ENCODE assay signal across 11 cellular contexts in genomic region chr10:53716156-53716555, GRCh38.
"Had no signal": no experiment of that assay in that cellular context is flagged by ENCODE, and none has a peak within 500 bp of the region (broad histone marks: within the 10 kb centered on the region; RNA-seq: fewer than 3 reads in every experiment).

No MANE protein-coding gene starts in this region.

- H3K9me3 Mint-ChIP-seq: GM23338, H9 had no signal

- H3K27ac Mint-ChIP-seq: GM23338, HFFc6 had no signal

- H3K36me3 ChIP-seq: HAP-1 had no signal

- H3K4me3 ChIP-seq: GM23248, GM23338, HAP-1 had no signal

- H3K27ac ChIP-seq: GM23248 had no signal

- H3K9me3 ChIP-seq: HAP-1 had no signal

- ATAC-seq: GM23338, HCT116 had no signal

- H3K4me1 ChIP-seq: HAP-1 had no signal

- FAIRE-seq: H1, H54 had no signal

- H3K4me1 Mint-ChIP-seq: H9 had no signal

- DNase-seq: GM23248, GOT3, H7, H9, HCEC 1CT, HFFc6 had no signal

- H3K4me3 Mint-ChIP-seq: GM23338, H9, HFFc6 had no signal
